ENCODE assay signal across 8 cellular contexts in the genomic region with DNA sequence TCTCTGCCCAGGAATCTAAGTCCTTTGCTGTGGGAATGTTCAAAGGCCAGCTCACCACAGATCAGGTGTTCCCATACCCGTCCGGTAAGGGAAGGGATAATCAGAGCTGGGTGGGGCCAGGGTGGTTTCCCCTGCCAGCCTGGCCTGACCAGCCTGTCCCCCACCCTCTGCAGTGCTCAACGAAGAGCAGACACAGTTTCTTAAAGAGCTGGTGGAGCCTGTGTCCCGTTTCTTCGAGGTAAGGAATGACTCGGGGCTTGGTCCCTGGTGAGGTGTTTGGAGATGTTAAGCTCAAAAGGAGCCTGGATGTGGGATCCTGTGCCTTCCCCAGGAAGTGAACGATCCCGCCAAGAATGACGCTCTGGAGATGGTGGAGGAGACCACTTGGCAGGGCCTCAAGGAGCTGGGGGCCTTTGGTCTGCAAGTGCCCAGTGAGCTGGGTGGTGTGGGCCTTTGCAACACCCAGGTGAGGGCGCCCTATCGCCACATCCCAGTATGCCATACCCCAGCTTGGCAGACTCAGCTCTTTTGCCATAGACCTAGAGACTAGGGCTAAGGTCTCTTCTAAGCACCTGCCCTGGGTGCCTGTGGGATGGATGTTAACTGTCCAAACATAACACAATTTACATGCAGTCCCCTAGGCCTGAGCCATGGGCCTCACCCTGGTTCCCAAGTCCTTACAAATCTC. TPM values are rescaled to one million over a fixed set of nuclear protein-coding genes. Genes with fewer than 3 reads are reported as not detected.
DNase-seq lines count a peak whose midpoint lies in the region; ATAC-seq and TF ChIP-seq lines count a peak whose summit lies in the region.

No MANE protein-coding gene starts in this region.

- peaks cover 21% of the 10 kb centered on the region; the same call in 1 of the 2 replicates for H3K36me3 ChIP-seq in GM23248 (ENCODE audit: low read depth)
- peaks cover 5% of the 10 kb centered on the region; the same call in 1 of the 2 replicates for H3K36me3 ChIP-seq in Panc1 (ENCODE audit: control insufficient read depth, insufficient read depth, low read length)
- peaks cover 27% of the 10 kb centered on the region for H3K36me3 ChIP-seq in rectal smooth muscle tissue (ENCODE audit: control insufficient read depth, insufficient read depth, low read length)

- H3K27me3 ChIP-seq in GM23248 (replicated peaks; ENCODE audit: insufficient read depth) (no peaks in the 10 kb centered on the region), Panc1 (ENCODE audit: control insufficient read depth, insufficient read depth, low read length) (no peaks in the 10 kb centered on the region), rectal smooth muscle tissue (ENCODE audit: control insufficient read depth, insufficient read depth, low read length) (no peaks in the 10 kb centered on the region)

- no peak overlapping the region for H2AFZ ChIP-seq in GM23248

- H3K27ac Mint-ChIP-seq in activated naive CD4-positive, alpha-beta T cell treated with anti-CD3 and anti-CD28 coated beads, Interleukin-2, amount 10 ng/mL, durations not matched to agents 7 days and 5 days: peak overlapping the region; percentile 90

- peak overlapping the region; percentile 94 for H3K4me3 Mint-ChIP-seq in activated naive CD4-positive, alpha-beta T cell treated with anti-CD3 and anti-CD28 coated beads, Interleukin-2, amount 10 ng/mL, durations not matched to agents 7 days and 5 days

- TF ChIP-seq CTCF in Panc1 (IDR thresholded peaks at IDR 0.05): peak; percentile 83; the same call in 1 of the 2 replicates

- POLR2A ChIA-PET in Panc1 (lab: Charles Lee): interaction anchor here (0.6 kb wide), 1 partner anchor 37 kb away, joined by 3 read pairs; no protein-coding TSS in a partner anchor

- BruUV-seq in Panc1 (replicated peaks; lab: Mats Ljungman, UMichigan): no TSS peak

- H3K27ac ChIP-seq in GM23248: peak overlapping the region; percentile 86
- H3K27ac ChIP-seq in Panc1 (ENCODE audit: low read length): peak overlapping the region; percentile 95
- H3K27ac ChIP-seq in rectal smooth muscle tissue (ENCODE audit: low read depth, low read length): peak overlapping the region; percentile 93

- H3F3A ChIP-seq in GM23248 (ENCODE audit: insufficient read depth): peaks cover 29% of the 10 kb centered on the region; the same call in 1 of the 2 replicates

- DNase-seq in AG20443 (ENCODE audit: low spot score) (peak; percentile 58), GM23248 (peak; percentile 80), Panc1 (ENCODE audit: low read depth, low spot score) (no peak), cardiac septum (ENCODE audit: low spot score) (peak; percentile 84), iPS-NIHi7 (ENCODE audit: extremely low spot score) (no peak), OCI-M2 (lab: John Stamatoyannopoulos, UW; ENCODE audit: unreplicated experiment) (no peak)
- peak; percentile 77 for DNase-seq in activated naive CD4-positive, alpha-beta T cell treated with anti-CD3 and anti-CD28 coated beads, Interleukin-2, amount 10 ng/mL, durations not matched to agents 7 days and 5 days

- peak overlapping the region; percentile 91 for H3K4me2 ChIP-seq in GM23248 (ENCODE audit: unreplicated experiment)

- H3K36me3 Mint-ChIP-seq in activated naive CD4-positive, alpha-beta T cell treated with anti-CD3 and anti-CD28 coated beads, Interleukin-2, amount 10 ng/mL, durations not matched to agents 7 days and 5 days: peaks cover 31% of the 10 kb centered on the region

- intact Hi-C loops in Panc1 (cut with micrococcal nuclease; ENCODE audit: unreplicated experiment): no loop called here
- intact Hi-C loops in cardiac septum (cut with DNase I): loop anchor here (2.0 kb wide), 1 partner anchor 18 kb away; the partner anchor contains the start of gene PHF23

- ATAC-seq in Panc1: peak; percentile 47

- 10 to 21% methylated on average over 11 of the region's 11 CpGs for WGBS in GM23248 (ENCODE audit: low coverage in 1 of 2, low lambda C conversion rate in 2 of 2, missing lambda C conversion rate in 2 of 2), 2 experiments

- H3K9me2 ChIP-seq in GM23248 (ENCODE audit: insufficient read depth): no peaks in the 10 kb centered on the region

- no peaks in the 10 kb centered on the region for H4K20me1 ChIP-seq in GM23248 (ENCODE audit: insufficient read depth)

- CTCF ChIA-PET in Panc1 (lab: Charles Lee): interaction anchor here (0.5 to 1.2 kb wide), 4 partner anchors 16 to 175 kb away, joined by 3 to 4 read pairs (median 4); no protein-coding TSS in a partner anchor
- CTCF ChIA-PET in activated naive CD4-positive, alpha-beta T cell treated with anti-CD3 and anti-CD28 coated beads, Interleukin-2, amount 10 ng/mL, durations not matched to agents 7 days and 5 days (lab: Charles Lee): interaction anchor here (0.7 to 4.5 kb wide), 10 partner anchors 10 to 109 kb away, joined by 3 to 34 read pairs (median 4); partner anchors contain the start of genes GABARAP and PHF23

- H3K9ac ChIP-seq in GM23248: peak overlapping the region; percentile 91
- peak overlapping the region; percentile 86 for H3K9ac ChIP-seq in rectal smooth muscle tissue (ENCODE audit: low read length)

- H3K4me1 ChIP-seq in GM23248 (ENCODE audit: insufficient read depth) (peaks cover 24% of the 10 kb centered on the region), Panc1 (ENCODE audit: control insufficient read depth, insufficient read depth, low read length) (peaks cover 65% of the 10 kb centered on the region), rectal smooth muscle tissue (ENCODE audit: control insufficient read depth, insufficient read depth, low read length) (peaks cover 20% of the 10 kb centered on the region)

- H3K9me3 ChIP-seq in GM23248 (ENCODE audit: low read depth): no peaks in the 10 kb centered on the region
- H3K9me3 ChIP-seq in Panc1 (ENCODE audit: control insufficient read depth, insufficient read depth, low read depth, low read length): no peaks in the 10 kb centered on the region

- H3K4me1 Mint-ChIP-seq in activated naive CD4-positive, alpha-beta T cell treated with anti-CD3 and anti-CD28 coated beads, Interleukin-2, amount 10 ng/mL, durations not matched to agents 7 days and 5 days: peaks cover 55% of the 10 kb centered on the region

- peaks cover 49% of the 10 kb centered on the region for H3K79me2 ChIP-seq in GM23248 (ENCODE audit: insufficient read depth)

- in situ Hi-C loops in GM23248 (cut with MboI) (no loop called here), Panc1 (cut with HindIII; ENCODE audit: low pct_unique_long_range_greater_than_20kb, low sequenced_read_pairs) (no loop called here)

- H3K27me3 Mint-ChIP-seq in activated naive CD4-positive, alpha-beta T cell treated with anti-CD3 and anti-CD28 coated beads, Interleukin-2, amount 10 ng/mL, durations not matched to agents 7 days and 5 days: peaks cover 13% of the 10 kb centered on the region

- no peaks in the 10 kb centered on the region for H3K9me3 Mint-ChIP-seq in activated naive CD4-positive, alpha-beta T cell treated with anti-CD3 and anti-CD28 coated beads, Interleukin-2, amount 10 ng/mL, durations not matched to agents 7 days and 5 days

- H3K4me3 ChIP-seq in GM23248 (peak overlapping the region; percentile 81), Panc1 (ENCODE audit: low read depth in 2 of 2, low read length in 2 of 2) (peak overlapping the region; percentile 73 to 78), rectal smooth muscle tissue (ENCODE audit: low read length) (peak overlapping the region; percentile 93)

RNA-seq across cellular contexts. Expression of gene ACADVL, which starts 1.0 kb away (rescaled TPM):
- 453 and 600 TPM in 2 replicates for total RNA-seq in GM23248 (2014; rRNA removed; shearing (Covaris generic))
- 386 and 441 TPM in 2 replicates for polyA plus RNA-seq in GM23248 (2016; fragmentation: Nextera tagmentation; extraction: Ambion mirVana)
- total RNA-seq in Panc1 (2021; ENCODE audit: unreplicated experiment) (305 TPM), cardiac septum (966 TPM)
- polyA plus RNA-seq in Panc1 (2012; ENCODE audit: insufficient read length): 289 TPM

RNA-seq across cellular contexts. Expression of gene DLG4, which starts 1.1 kb away (rescaled TPM):
- total RNA-seq in GM23248 (2014; rRNA removed; shearing (Covaris generic)): 13.1 and 23.8 TPM in 2 replicates
- polyA plus RNA-seq in GM23248 (2016; fragmentation: Nextera tagmentation; extraction: Ambion mirVana): 1.3 and 1.9 TPM in 2 replicates
- 32.4 TPM for total RNA-seq in Panc1 (2021; ENCODE audit: unreplicated experiment)
- polyA plus RNA-seq in Panc1 (2012; ENCODE audit: insufficient read length): 44.9 TPM
- total RNA-seq in cardiac septum: 16.0 TPM

RNA-seq across cellular contexts. Expression of gene DVL2, which starts 13.6 kb away (rescaled TPM):
- total RNA-seq in GM23248 (2014; rRNA removed; shearing (Covaris generic)): 41.2 and 45.8 TPM in 2 replicates
- 18.9 and 19.5 TPM in 2 replicates for polyA plus RNA-seq in GM23248 (2016; fragmentation: Nextera tagmentation; extraction: Ambion mirVana)
- 84.2 TPM for total RNA-seq in Panc1 (2021; ENCODE audit: unreplicated experiment)
- 108 TPM for polyA plus RNA-seq in Panc1 (2012; ENCODE audit: insufficient read length)
- total RNA-seq in cardiac septum: 22.5 TPM

RNA-seq across cellular contexts. Expression of gene PHF23, which starts 18.5 kb away (rescaled TPM):
- 32.0 and 42.6 TPM in 2 replicates for total RNA-seq in GM23248 (2014; rRNA removed; shearing (Covaris generic))
- polyA plus RNA-seq in GM23248 (2016; fragmentation: Nextera tagmentation; extraction: Ambion mirVana): 40.7 and 45.6 TPM in 2 replicates
- total RNA-seq in Panc1 (2021; ENCODE audit: unreplicated experiment) (69.3 TPM), cardiac septum (20.5 TPM)
- 68.6 TPM for polyA plus RNA-seq in Panc1 (2012; ENCODE audit: insufficient read length)

RNA-seq across cellular contexts. Expression of gene GABARAP, which starts 21.5 kb away (rescaled TPM):
- total RNA-seq in GM23248 (2014; rRNA removed; shearing (Covaris generic)): 152 and 355 TPM in 2 replicates
- polyA plus RNA-seq in GM23248 (2016; fragmentation: Nextera tagmentation; extraction: Ambion mirVana): 845 and 847 TPM in 2 replicates
- 289 TPM for total RNA-seq in Panc1 (2021; ENCODE audit: unreplicated experiment)
- 175 TPM for polyA plus RNA-seq in Panc1 (2012; ENCODE audit: insufficient read length)
- total RNA-seq in cardiac septum: 449 TPM

Comparison
In these comparisons a context has a peak if more than half of its experiments do, and no peak if none do; other contexts are left out.
1. DNase-seq: peak in AG20443 (single experiment), GM23248 (single experiment), activated naive CD4-positive, alpha-beta T cell treated with anti-CD3 and anti-CD28 coated beads, Interleukin-2, amount 10 ng/mL, durations not matched to agents 7 days and 5 days (single experiment) and cardiac septum (single experiment); none in Panc1 (single experiment), iPS-NIHi7 (single experiment) and OCI-M2 (single experiment).
2. Peak in every context shown above with its lines, with median percentiles within 50 percentile points of each other: H3K27ac ChIP-seq and H3K4me3 ChIP-seq.